In the genomic region with DNA sequence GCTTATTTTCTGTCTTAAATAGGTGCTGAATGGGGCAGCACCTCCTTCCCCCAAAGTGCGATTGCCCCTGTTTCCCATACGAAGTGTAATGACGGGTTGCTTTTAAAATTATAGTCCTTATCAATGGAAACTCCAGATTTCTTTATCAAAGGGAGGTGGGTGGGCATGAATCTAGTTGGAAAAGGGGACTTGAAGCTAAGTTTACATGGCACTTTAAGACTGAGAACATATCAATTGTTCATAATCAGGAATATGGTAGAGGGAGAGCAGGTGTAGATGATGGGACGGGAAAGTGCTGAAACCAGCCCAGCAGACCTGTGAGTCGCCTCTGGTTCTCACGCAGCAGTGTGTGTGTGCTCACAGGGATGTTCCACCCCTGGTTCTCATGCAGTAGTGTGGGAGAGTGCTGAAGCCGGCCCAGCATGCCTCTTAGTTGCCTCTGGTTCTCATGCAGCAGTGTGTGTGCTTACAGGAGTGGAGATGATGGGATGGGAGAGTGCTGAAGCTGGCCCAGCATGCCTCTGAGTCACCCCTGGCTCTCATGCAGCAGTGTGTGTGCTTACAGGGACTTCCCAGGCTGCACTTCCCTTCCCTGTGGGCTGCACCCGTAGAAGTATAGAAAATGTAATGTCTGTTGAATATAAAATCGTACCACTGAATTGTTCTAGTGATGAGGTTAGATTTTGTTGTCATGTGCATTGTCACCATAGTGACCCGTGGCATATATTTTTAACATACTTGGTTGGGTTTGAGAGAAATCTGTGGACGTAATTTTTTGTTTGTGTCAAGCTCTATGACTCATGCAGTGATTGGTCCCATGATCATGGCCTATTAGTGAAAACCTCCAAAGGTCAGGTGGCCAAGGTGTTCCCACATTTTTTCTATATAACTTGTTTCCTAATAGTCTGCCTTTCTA, we compare ENCODE assay signal across 8 cellular contexts. TPM values are rescaled to one million over a fixed set of nuclear protein-coding genes. Genes with fewer than 3 reads are reported as not detected.
DNase-seq lines count a peak whose midpoint lies in the region; ATAC-seq and TF ChIP-seq lines count a peak whose summit lies in the region.

No MANE protein-coding gene starts in this region.

- intact Hi-C loops in Caco-2 (cut with micrococcal nuclease; ENCODE audit: unreplicated experiment) = no loop called here

- ATAC-seq in GM21786 (IDR thresholded peaks at IDR 0.05; ENCODE audit: unreplicated experiment) (peak; percentile 75), RWPE2 (ENCODE audit: low read depth) (peak; percentile 90)

- H3K36me3 ChIP-seq in RWPE2 (ENCODE audit: low read depth) (peaks cover 64% of the 10 kb centered on the region), kidney epithelial cell (ENCODE audit: control insufficient read depth, insufficient read depth, low read length) (no peaks in the 10 kb centered on the region), Caco-2 (ENCODE audit: control insufficient read depth, insufficient read depth, low read length) (no peaks in the 10 kb centered on the region; the same call in 1 of the 2 replicates)

- no peak overlapping the region for H3K27ac Mint-ChIP-seq in Caco-2 (ENCODE audit: unreplicated experiment)

- no peak overlapping the region for H3K4me3 Mint-ChIP-seq in Caco-2 (ENCODE audit: unreplicated experiment)

- no peaks in the 10 kb centered on the region for H3K27me3 ChIP-seq in RWPE2 (ENCODE audit: insufficient read depth, poor library complexity, severe bottlenecking)
- H3K27me3 ChIP-seq in kidney epithelial cell (ENCODE audit: control insufficient read depth, insufficient read depth, low read length) = no peaks in the 10 kb centered on the region
- H3K27me3 ChIP-seq in Caco-2 (replicated peaks; ENCODE audit: control insufficient read depth, insufficient read depth, low read length) = no peaks in the 10 kb centered on the region

- POLR2A ChIA-PET in Caco-2 (lab: Charles Lee) = no interaction called here

- no TSS peak for BruUV-seq in Caco-2 (replicated peaks; lab: Mats Ljungman, UMichigan)

- H3K4me1 ChIP-seq in RWPE2 (ENCODE audit: insufficient read depth, poor library complexity, severe bottlenecking) (peaks cover 30% of the 10 kb centered on the region), Caco-2 (no peaks in the 10 kb centered on the region)

- H3K4me3 ChIP-seq in RWPE2 (ENCODE audit: severe bottlenecking) (no peak overlapping the region), kidney epithelial cell (ENCODE audit: low read depth, low read length) (no peak overlapping the region), Caco-2 (ENCODE audit: low read depth, low read length) (no peak overlapping the region)

- H3K4me1 Mint-ChIP-seq in Caco-2 (ENCODE audit: low read depth, unreplicated experiment) = no peaks in the 10 kb centered on the region

- H3K9me3 Mint-ChIP-seq in Caco-2 (ENCODE audit: unreplicated experiment) = no peaks in the 10 kb centered on the region

- TF ChIP-seq CTCF in GM10266 (IDR thresholded peaks at IDR 0.05; ENCODE audit: control insufficient read depth, insufficient read depth, low read depth, missing control alignments) (no peak), RWPE2 (IDR thresholded peaks at IDR 0.05; ENCODE audit: poor library complexity, severe bottlenecking) (no peak), kidney epithelial cell (IDR thresholded peaks at IDR 0.05; ENCODE audit: insufficient read depth, low read length, poor library complexity, severe bottlenecking) (no peak), Caco-2 (IDR thresholded peaks at IDR 0.05; ENCODE audit: insufficient read depth in 1 of 2, low read depth in 1 of 2, low read length in 1 of 2, severe bottlenecking in 1 of 2, unreplicated experiment in 1 of 2) (no peak)

- peaks cover 30% of the 10 kb centered on the region for H3K36me3 Mint-ChIP-seq in Caco-2 (ENCODE audit: insufficient read depth, unreplicated experiment)

- H3K9me3 ChIP-seq in RWPE2 (ENCODE audit: severe bottlenecking) = no peaks in the 10 kb centered on the region
- no peaks in the 10 kb centered on the region for H3K9me3 ChIP-seq in Caco-2

- CTCF ChIA-PET in Caco-2 (lab: Charles Lee) = no interaction called here

- DNase-seq in GM10266 (ENCODE audit: extremely low spot score) = peak; percentile 72
- DNase-seq in RWPE2 (ENCODE audit: low spot score) = peak; percentile 78
- peak; percentile 93 for DNase-seq in kidney epithelial cell (ENCODE audit: low read depth)
- no peak for DNase-seq in NCI-H774 (lab: John Stamatoyannopoulos, UW)
- DNase-seq in activated CD8-positive, alpha-beta memory T cell treated with anti-CD3 and anti-CD28 coated beads, Interleukin-2, amount 50 U/mL, for 48 hours = no peak
- DNase-seq in Caco-2 = no peak
- DNase-seq in GF-D8 (lab: John Stamatoyannopoulos, UW) = no peak

- no peaks in the 10 kb centered on the region for H3K27me3 Mint-ChIP-seq in Caco-2 (ENCODE audit: insufficient read depth, unreplicated experiment)

- H3K27ac ChIP-seq in RWPE2 (ENCODE audit: poor library complexity, severe bottlenecking) = peak overlapping the region; percentile 4

RNA-seq across cellular contexts. Expression of gene GPATCH2L, which starts 51.6 kb away (rescaled TPM):
- total RNA-seq in kidney epithelial cell (76.7 and 83.3 TPM in 2 replicates), Caco-2 (2022) (38.0 and 41.6 TPM in 2 replicates)

Comparison
In these comparisons a context has a peak if more than half of its experiments do, and no peak if none do; other contexts are left out.
1. DNase-seq: peak in GM10266 (single experiment), RWPE2 (single experiment) and kidney epithelial cell (single experiment); none in NCI-H774 (single experiment), activated CD8-positive, alpha-beta memory T cell treated with anti-CD3 and anti-CD28 coated beads, Interleukin-2, amount 50 U/mL, for 48 hours (single experiment), Caco-2 (0 of 2) and GF-D8 (single experiment).